ENCODE assay signal across 13 cellular contexts in genomic region chr3:128242818-128243601, GRCh38.
DNase-seq lines count a peak whose midpoint lies in the region; ATAC-seq and TF ChIP-seq lines count a peak whose summit lies in the region.
"Had no signal": no experiment of that assay in that cellular context is flagged by ENCODE, and none has a peak within 500 bp of the region (broad histone marks: within the 10 kb centered on the region; RNA-seq: fewer than 3 reads in every experiment).

No MANE protein-coding gene starts in this region.

- no peak overlapping the region for H3K9ac ChIP-seq in DND-41 (ENCODE audit: low read depth, low read length)

- DNase-seq in DND-41 (peak; percentile 16), T-helper 17 cell (no peak), ecto neural progenitor cell (ENCODE audit: low spot score) (peak; percentile 38), left ventricle myocardium inferior (no peak), NCI-H345 (lab: John Stamatoyannopoulos, UW) (no peak)
- DNase-seq: Kasumi-1, NCI-H2171 had no signal

- ATAC-seq in DND-41 (ENCODE audit: insufficient read depth, low read depth) (peak; percentile 77), T-helper 17 cell (no peak), HG03196 (IDR thresholded peaks at IDR 0.05; ENCODE audit: unreplicated experiment) (no peak), GM18498 (IDR thresholded peaks at IDR 0.05; ENCODE audit: unreplicated experiment) (no peak)
- ATAC-seq: activated CD4-positive, CD25-positive, alpha-beta regulatory T cell treated with anti-CD3 and anti-CD28 coated beads, Interleukin-2, amount 50 U/mL, for 24 hours; mucosa of descending colon had no signal

- TF ChIP-seq CTCF in DND-41 (IDR thresholded peaks at IDR 0.05; ENCODE audit: borderline replicate concordance, extremely low read depth, low read length, poor library complexity, severe bottlenecking), result no peak
- TF ChIP-seq CTCF in left ventricle myocardium inferior (IDR thresholded peaks at IDR 0.05; ENCODE audit: borderline replicate concordance), result no peak

- H3K27ac ChIP-seq in ACC112 (ENCODE audit: low read depth, low read length) (peak overlapping the region; percentile 64), DND-41 (ENCODE audit: low read length) (peak overlapping the region; percentile 50), left ventricle myocardium inferior (replicated peaks) (no peak overlapping the region)
- H3K27ac ChIP-seq: coronary artery had no signal

- no peak overlapping the region for H3K4me2 ChIP-seq in DND-41 (ENCODE audit: insufficient read depth, low read length)

- H3K36me3 ChIP-seq in ACC112 (ENCODE audit: insufficient read depth, low read length) (no peaks in the 10 kb centered on the region), DND-41 (ENCODE audit: insufficient read depth, low read length) (peaks cover 17% of the 10 kb centered on the region), left ventricle myocardium inferior (peaks cover 7% of the 10 kb centered on the region)

- H3K4me1 Mint-ChIP-seq in T-helper 17 cell, result peaks cover 15% of the 10 kb centered on the region

- H3K9me3 ChIP-seq in DND-41 (ENCODE audit: insufficient read depth, low read length, severe bottlenecking), result no peaks in the 10 kb centered on the region
- H3K9me3 ChIP-seq in T-helper 17 cell (ENCODE audit: control insufficient read depth, low read length, poor library complexity, severe bottlenecking), result no peaks in the 10 kb centered on the region
- no peaks in the 10 kb centered on the region for H3K9me3 ChIP-seq in left ventricle myocardium inferior (replicated peaks)
- H3K9me3 ChIP-seq: mucosa of descending colon had no signal

- H3K27me3 ChIP-seq in ACC112 (ENCODE audit: insufficient read depth, low read length), result no peaks in the 10 kb centered on the region
- no peaks in the 10 kb centered on the region for H3K27me3 ChIP-seq in DND-41 (ENCODE audit: insufficient read depth, low read length, poor library complexity)
- no peaks in the 10 kb centered on the region for H3K27me3 ChIP-seq in left ventricle myocardium inferior (ENCODE audit: low read depth)

- H3K4me3 ChIP-seq in ACC112 (ENCODE audit: low read depth, low read length) (peak overlapping the region; percentile 55; the same call in 1 of the 2 replicates), DND-41 (ENCODE audit: low read depth in 1 of 2, low read length in 2 of 2) (no peak overlapping the region), left ventricle myocardium inferior (no peak overlapping the region)
- H3K4me3 ChIP-seq: coronary artery, mucosa of descending colon had no signal

- no peaks in the 10 kb centered on the region for H3K27me3 Mint-ChIP-seq in T-helper 17 cell

- H3K79me2 ChIP-seq in ACC112 (ENCODE audit: control insufficient read depth, insufficient read depth, low read length, unreplicated experiment) (no peaks in the 10 kb centered on the region), DND-41 (ENCODE audit: insufficient read depth, low read length) (peaks cover under 1% of the 10 kb centered on the region; the same call in 1 of the 2 replicates)

- H2AFZ ChIP-seq in ACC112 (ENCODE audit: low read length, unreplicated experiment), result peak overlapping the region; percentile 70
- H2AFZ ChIP-seq in DND-41 (ENCODE audit: low read depth, low read length), result no peak overlapping the region

- H3K4me3 Mint-ChIP-seq in T-helper 17 cell, result peak overlapping the region; percentile 52

- H4K20me1 ChIP-seq in DND-41 (ENCODE audit: insufficient read depth, low read length), result peaks cover 12% of the 10 kb centered on the region; the same call in 1 of the 2 replicates

- peaks cover 9% of the 10 kb centered on the region for H3K4me1 ChIP-seq in ACC112 (ENCODE audit: control insufficient read depth, insufficient read depth, low read length, unreplicated experiment)
- peaks cover 5% of the 10 kb centered on the region; the same call in 1 of the 2 replicates for H3K4me1 ChIP-seq in DND-41 (ENCODE audit: insufficient read depth, low read length)
- peaks cover 6% of the 10 kb centered on the region for H3K4me1 ChIP-seq in left ventricle myocardium inferior

- intact Hi-C loops in left ventricle myocardium inferior (cut with micrococcal nuclease), result no loop called here

- peaks cover 9% of the 10 kb centered on the region for H3K36me3 Mint-ChIP-seq in T-helper 17 cell (ENCODE audit: low read depth)

- H3K27ac Mint-ChIP-seq in T-helper 17 cell, result peak overlapping the region; percentile 91

Comparison
In these comparisons a context has a peak if more than half of its experiments do, and no peak if none do; other contexts are left out.
1. DNase-seq: peak in DND-41 (single experiment) and ecto neural progenitor cell (single experiment); none in T-helper 17 cell (0 of 3), left ventricle myocardium inferior (single experiment) and NCI-H345 (single experiment).